ENCODE assay signal across 19 cellular contexts in genomic region chr6:144320746-144321145, GRCh38. TPM values are rescaled to one million over a fixed set of nuclear protein-coding genes. Genes with fewer than 3 reads are reported as not detected.
A peak's percentile ranks its signal among the peaks of the same experiment; 100 is the strongest.
DNase-seq lines count a peak whose midpoint lies in the region; TF ChIP-seq lines count a peak whose summit lies in the region.
"Had no signal": no experiment of that assay in that cellular context is flagged by ENCODE, and none has a peak within 500 bp of the region (broad histone marks: within the 10 kb centered on the region; RNA-seq: fewer than 3 reads in every experiment).

No MANE protein-coding gene starts in this region.

- no peak overlapping the region for H3K27ac ChIP-seq in neural progenitor cell
- H3K27ac ChIP-seq: coronary artery, SK-N-MC had no signal

- no peaks in the 10 kb centered on the region for H3K9me3 ChIP-seq in endocrine pancreas (ENCODE audit: control insufficient read depth, low read length)
- no peaks in the 10 kb centered on the region for H3K9me3 ChIP-seq in neural progenitor cell (ENCODE audit: low read depth)
- H3K9me3 ChIP-seq: tibial nerve had no signal

- peaks cover 5% of the 10 kb centered on the region for H3K79me2 ChIP-seq in neural progenitor cell (ENCODE audit: low read depth)

- H3F3A ChIP-seq in neural progenitor cell (ENCODE audit: low read depth), result peaks cover 8% of the 10 kb centered on the region

- H3K4me1 ChIP-seq in endocrine pancreas (ENCODE audit: control insufficient read depth, insufficient read depth, low read length), result peaks cover 9% of the 10 kb centered on the region
- peaks cover 10% of the 10 kb centered on the region for H3K4me1 ChIP-seq in neural progenitor cell

- in situ Hi-C loops in Caki2 (cut with HindIII; ENCODE audit: low pct_unique_long_range_greater_than_20kb, low sequenced_read_pairs), result no loop called here

- peak overlapping the region; percentile 14 for H3K4me2 ChIP-seq in neural progenitor cell

- H3K4me3 Mint-ChIP-seq in neural progenitor cell, result no peak overlapping the region
- H3K4me3 Mint-ChIP-seq: activated CD8-positive, alpha-beta memory T cell treated with anti-CD3 and anti-CD28 coated beads, Interleukin-2, amount 10 ng/mL, durations not matched to agents 7 days and 5 days; mesothelial cell of epicardium; stimulated activated effector memory CD8-positive, alpha-beta T cell treated with anti-CD3 and anti-CD28 coated beads, Interleukin-12 subunit alpha, Interleukin-12 subunit beta, amount 100 ng/mL, for 72 hours had no signal

- peaks cover 4% of the 10 kb centered on the region for H3K27me3 Mint-ChIP-seq in neural progenitor cell (ENCODE audit: insufficient read depth, low read depth)

- no peak overlapping the region for H3K27ac Mint-ChIP-seq in neural progenitor cell
- H3K27ac Mint-ChIP-seq: activated CD8-positive, alpha-beta memory T cell treated with anti-CD3 and anti-CD28 coated beads, Interleukin-2, amount 10 ng/mL, durations not matched to agents 7 days and 5 days; mesothelial cell of epicardium; stimulated activated effector memory CD8-positive, alpha-beta T cell treated with anti-CD3 and anti-CD28 coated beads, Interleukin-12 subunit alpha, Interleukin-12 subunit beta, amount 100 ng/mL, for 72 hours had no signal

- no peak for TF ChIP-seq CTCF in neural progenitor cell (IDR thresholded peaks at IDR 0.05)

- no peak overlapping the region for H2AFZ ChIP-seq in neural progenitor cell (replicated peaks)

- H3K27me3 ChIP-seq in endocrine pancreas (ENCODE audit: control insufficient read depth, insufficient read depth, low read length), result no peaks in the 10 kb centered on the region
- H3K27me3 ChIP-seq in neural progenitor cell, result no peaks in the 10 kb centered on the region
- H3K27me3 ChIP-seq: tibial nerve had no signal

- DNase-seq in Caki2 (ENCODE audit: low read depth) (peak; percentile 23), LHCN-M2 (ENCODE audit: low read depth) (peak; percentile 21), neural progenitor cell (ENCODE audit: low spot score) (no peak), SHP77 treated with DMSO at 0.1 percent for 48 hours (lab: John Stamatoyannopoulos, UW) (no peak), SIG-M5 (lab: John Stamatoyannopoulos, UW) (no peak)
- no peak for DNase-seq in activated CD8-positive, alpha-beta memory T cell treated with anti-CD3 and anti-CD28 coated beads for 24 hours
- DNase-seq: activated CD4-positive, alpha-beta T cell treated with anti-CD3 and anti-CD28 coated beads for 1 hour; activated CD8-positive, alpha-beta memory T cell treated with anti-CD3 and anti-CD28 coated beads, Interleukin-2, amount 10 ng/mL, durations not matched to agents 7 days and 5 days; activated effector memory CD4-positive, alpha-beta T cell treated with Interleukin-2 at 50 U/mL for 16 hours; AML-193; KBM-7; right cardiac atrium; T-helper 9 cell had no signal

- H3K9me3 Mint-ChIP-seq in neural progenitor cell, result peaks cover 8% of the 10 kb centered on the region
- H3K9me3 Mint-ChIP-seq: mesothelial cell of epicardium; stimulated activated effector memory CD8-positive, alpha-beta T cell treated with anti-CD3 and anti-CD28 coated beads, Interleukin-12 subunit alpha, Interleukin-12 subunit beta, amount 100 ng/mL, for 72 hours had no signal

- peaks cover 7% of the 10 kb centered on the region for H3K36me3 Mint-ChIP-seq in neural progenitor cell
- H3K36me3 Mint-ChIP-seq: mesothelial cell of epicardium; stimulated activated effector memory CD8-positive, alpha-beta T cell treated with anti-CD3 and anti-CD28 coated beads, Interleukin-12 subunit alpha, Interleukin-12 subunit beta, amount 100 ng/mL, for 72 hours had no signal

- peaks cover 14% of the 10 kb centered on the region for H4K20me1 ChIP-seq in neural progenitor cell (ENCODE audit: low read depth)

- H3K9ac ChIP-seq in endocrine pancreas (ENCODE audit: control insufficient read depth, insufficient read depth, low read length) (no peak overlapping the region), neural progenitor cell (no peak overlapping the region)

- H3K4me1 Mint-ChIP-seq in neural progenitor cell, result peaks cover 22% of the 10 kb centered on the region
- H3K4me1 Mint-ChIP-seq: stimulated activated effector memory CD8-positive, alpha-beta T cell treated with anti-CD3 and anti-CD28 coated beads, Interleukin-12 subunit alpha, Interleukin-12 subunit beta, amount 100 ng/mL, for 72 hours had no signal

- H3K36me3 ChIP-seq in endocrine pancreas (ENCODE audit: control insufficient read depth, insufficient read depth, low read length) (no peaks in the 10 kb centered on the region), neural progenitor cell (no peaks in the 10 kb centered on the region)
- H3K36me3 ChIP-seq: tibial nerve had no signal

- H3K4me3 ChIP-seq in endocrine pancreas (ENCODE audit: control insufficient read depth, insufficient read depth, low read length), result peak overlapping the region; percentile 64
- no peak overlapping the region for H3K4me3 ChIP-seq in neural progenitor cell
- H3K4me3 ChIP-seq: coronary artery, SK-N-MC, tibial nerve had no signal

RNA-seq across cellular contexts. Expression of gene UTRN, which starts 35.6 kb away (rescaled TPM):
- total RNA-seq in Caki2 (2014; rRNA removed; shearing (Covaris generic); ENCODE audit: low replicate concordance), result 38.2 and 38.5 TPM in 2 replicates
- 71.8 and 92.4 TPM in 2 replicates for total RNA-seq in LHCN-M2 (2014; rRNA removed)
- 21.7 TPM for polyA plus RNA-seq in LHCN-M2 (2012)
- total RNA-seq in neural progenitor cell (ENCODE audit: low replicate concordance), result 44.3 and 60.9 TPM in 2 replicates

Comparison
In these comparisons a context has a peak if more than half of its experiments do, and no peak if none do; other contexts are left out.
1. DNase-seq: peak in Caki2 (single experiment) and LHCN-M2 (single experiment); none in neural progenitor cell (single experiment), SHP77 treated with DMSO at 0.1 percent for 48 hours (single experiment), SIG-M5 (single experiment) and activated CD8-positive, alpha-beta memory T cell treated with anti-CD3 and anti-CD28 coated beads for 24 hours (single experiment).